14 cellular contexts compared by ENCODE assay signal in genomic region chr2:105800953-105801635, GRCh38. TPM values are rescaled to one million over a fixed set of nuclear protein-coding genes. Genes with fewer than 3 reads are reported as not detected.
A peak's percentile ranks its signal among the peaks of the same experiment; 100 is the strongest.
DNase-seq lines count a peak whose midpoint lies in the region; ATAC-seq and TF ChIP-seq lines count a peak whose summit lies in the region.
"Had no signal": no experiment of that assay in that cellular context is flagged by ENCODE, and none has a peak within 500 bp of the region (broad histone marks: within the 10 kb centered on the region; RNA-seq: fewer than 3 reads in every experiment).

No MANE protein-coding gene starts in this region.

- peaks cover 40% of the 10 kb centered on the region for H3K36me3 Mint-ChIP-seq in T-helper 2 cell treated with Interferon-gamma antibody and Interleukin-4, amounts not matched to agents 5 μg/mL and 100 μg/mL, for 36 hours (ENCODE audit: low read depth)
- H3K36me3 Mint-ChIP-seq in IgD-negative memory B cell: peaks cover 9% of the 10 kb centered on the region
- peaks cover 44% of the 10 kb centered on the region for H3K36me3 Mint-ChIP-seq in activated naive CD8-positive, alpha-beta T cell treated with anti-CD3 and anti-CD28 coated beads, Interleukin-2, amount 50 U/mL, for 24 hours (ENCODE audit: low read depth)

- no peaks in the 10 kb centered on the region for H3K9me3 Mint-ChIP-seq in T-helper 2 cell treated with Interferon-gamma antibody and Interleukin-4, amounts not matched to agents 5 μg/mL and 100 μg/mL, for 36 hours
- H3K9me3 Mint-ChIP-seq in IgD-negative memory B cell: no peaks in the 10 kb centered on the region
- no peaks in the 10 kb centered on the region for H3K9me3 Mint-ChIP-seq in activated naive CD8-positive, alpha-beta T cell treated with anti-CD3 and anti-CD28 coated beads, Interleukin-2, amount 50 U/mL, for 24 hours

- peak overlapping the region; percentile 93 for H3K27ac Mint-ChIP-seq in T-helper 2 cell treated with Interferon-gamma antibody and Interleukin-4, amounts not matched to agents 5 μg/mL and 100 μg/mL, for 36 hours
- peak overlapping the region; percentile 78 to 99 (median 93) for H3K27ac Mint-ChIP-seq in IgD-negative memory B cell
- peak overlapping the region; percentile 95 for H3K27ac Mint-ChIP-seq in activated naive CD8-positive, alpha-beta T cell treated with anti-CD3 and anti-CD28 coated beads, Interleukin-2, amount 50 U/mL, for 24 hours

- H3K27ac ChIP-seq in neutrophil: peak overlapping the region; percentile 94
- no peak overlapping the region for H3K27ac ChIP-seq in foreskin keratinocyte
- H3K27ac ChIP-seq: PC-9, right atrium auricular region had no signal

- H3K27me3 Mint-ChIP-seq in T-helper 2 cell treated with Interferon-gamma antibody and Interleukin-4, amounts not matched to agents 5 μg/mL and 100 μg/mL, for 36 hours (ENCODE audit: low read depth): no peaks in the 10 kb centered on the region
- no peaks in the 10 kb centered on the region for H3K27me3 Mint-ChIP-seq in IgD-negative memory B cell
- no peaks in the 10 kb centered on the region for H3K27me3 Mint-ChIP-seq in activated naive CD8-positive, alpha-beta T cell treated with anti-CD3 and anti-CD28 coated beads, Interleukin-2, amount 50 U/mL, for 24 hours

- peaks cover 95 to 99% of the 10 kb centered on the region in 2 experiments for H3K4me1 ChIP-seq in neutrophil (ENCODE audit: control insufficient read depth in 1 of 2, insufficient read depth in 1 of 2, low read depth in 1 of 2, low read length in 1 of 2)
- peaks cover 32% of the 10 kb centered on the region for H3K4me1 ChIP-seq in foreskin keratinocyte

- H3K36me3 ChIP-seq in neutrophil: no peaks in the 10 kb centered on the region
- H3K36me3 ChIP-seq: right atrium auricular region had no signal

- H3K9me3 ChIP-seq in neutrophil: no peaks in the 10 kb centered on the region
- H3K9me3 ChIP-seq: mucosa of descending colon, right atrium auricular region had no signal

- H3K4me1 Mint-ChIP-seq in T-helper 2 cell treated with Interferon-gamma antibody and Interleukin-4, amounts not matched to agents 5 μg/mL and 100 μg/mL, for 36 hours (ENCODE audit: low read depth): peaks cover 89% of the 10 kb centered on the region
- peaks cover 56 to 91% (median 82%) of the 10 kb centered on the region in 3 donors for H3K4me1 Mint-ChIP-seq in IgD-negative memory B cell
- H3K4me1 Mint-ChIP-seq in activated naive CD8-positive, alpha-beta T cell treated with anti-CD3 and anti-CD28 coated beads, Interleukin-2, amount 50 U/mL, for 24 hours: peaks cover 98% of the 10 kb centered on the region

- no peak for DNase-seq in T-helper 2 cell treated with Interferon-gamma antibody and Interleukin-4, amounts not matched to agents 5 μg/mL and 100 μg/mL, for 36 hours (ENCODE audit: low spot score)
- DNase-seq in T-helper 2 cell (no peak), sciatic nerve (ENCODE audit: low spot score) (no peak), GM10266 (ENCODE audit: extremely low spot score) (no peak), foreskin keratinocyte (no peak)
- DNase-seq in activated naive CD8-positive, alpha-beta T cell treated with anti-CD3 and anti-CD28 coated beads, Interleukin-2, amount 50 U/mL, for 24 hours: no peak
- DNase-seq: cerebellar nuclear complex, DMS53, mucosa of descending colon, PC-9, T-helper 9 cell had no signal

- H3K4me3 ChIP-seq in neutrophil (ENCODE audit: low read depth in 1 of 2, low read length in 1 of 2): peak overlapping the region; percentile 49 to 55
- H3K4me3 ChIP-seq: mucosa of descending colon, PC-9, right atrium auricular region had no signal

- intact Hi-C loops in sciatic nerve (cut with DNase I): no loop called here

- TF ChIP-seq CTCF in neutrophil (IDR thresholded peaks at IDR 0.05) (no peak), GM10266 (IDR thresholded peaks at IDR 0.05; ENCODE audit: control insufficient read depth, insufficient read depth, low read depth, missing control alignments) (no peak), foreskin keratinocyte (conservative IDR thresholded peaks at IDR 0.05) (no peak)

- peak overlapping the region; percentile 71 for H3K4me3 Mint-ChIP-seq in T-helper 2 cell treated with Interferon-gamma antibody and Interleukin-4, amounts not matched to agents 5 μg/mL and 100 μg/mL, for 36 hours
- H3K4me3 Mint-ChIP-seq in IgD-negative memory B cell: peak overlapping the region; percentile 41 to 90 (median 70)
- H3K4me3 Mint-ChIP-seq in activated naive CD8-positive, alpha-beta T cell treated with anti-CD3 and anti-CD28 coated beads, Interleukin-2, amount 50 U/mL, for 24 hours: peak overlapping the region; percentile 27

- no peak for ATAC-seq in activated naive CD8-positive, alpha-beta T cell treated with anti-CD3 and anti-CD28 coated beads, Interleukin-2, amount 50 U/mL, for 24 hours
- ATAC-seq in sciatic nerve (no peak), foreskin keratinocyte (no peak)

- H3K27me3 ChIP-seq in neutrophil: no peaks in the 10 kb centered on the region
- no peaks in the 10 kb centered on the region for H3K27me3 ChIP-seq in foreskin keratinocyte
- H3K27me3 ChIP-seq: right atrium auricular region had no signal

RNA-seq across cellular contexts. Expression of gene NCK2, which starts 56.4 kb away (rescaled TPM):
- polyA plus RNA-seq in IgD-negative memory B cell: 19.6 TPM
- total RNA-seq in sciatic nerve: 31.0 TPM
- total RNA-seq in foreskin keratinocyte: 46.0 and 66.3 TPM in 2 replicates
- polyA plus RNA-seq in foreskin keratinocyte: 32.0 and 44.1 TPM in 2 replicates
